18 cellular contexts compared by ENCODE assay signal in genomic region chr20:5095931-5096330, GRCh38. TPM values are rescaled to one million over a fixed set of nuclear protein-coding genes. Genes with fewer than 3 reads are reported as not detected.
A peak's percentile ranks its signal among the peaks of the same experiment; 100 is the strongest.
DNase-seq lines count a peak whose midpoint lies in the region; TF ChIP-seq lines count a peak whose summit lies in the region.
"Had no signal": no experiment of that assay in that cellular context is flagged by ENCODE, and none has a peak within 500 bp of the region (broad histone marks: within the 10 kb centered on the region; RNA-seq: fewer than 3 reads in every experiment).

No MANE protein-coding gene starts in this region.

- no peaks in the 10 kb centered on the region for H3K27me3 Mint-ChIP-seq in CD14-positive monocyte (ENCODE audit: low read depth in 3 of 3)
- H3K27me3 Mint-ChIP-seq: CD8-positive, alpha-beta memory T cell had no signal

- H3K27ac Mint-ChIP-seq in CD14-positive monocyte = peak overlapping the region in 5 of 7 donors; percentile 4 to 76 (median 40)

- intact Hi-C loops in CD14-positive monocyte (cut with micrococcal nuclease) = loop anchor here (5.0 kb wide), 1 partner anchor 39 kb away; no protein-coding TSS in a partner anchor

- no peak for TF ChIP-seq CTCF in CD14-positive monocyte (IDR thresholded peaks at IDR 0.05)

- H3K4me1 Mint-ChIP-seq in CD14-positive monocyte = peaks cover 18% of the 10 kb centered on the region
- H3K4me1 Mint-ChIP-seq: neural crest cell had no signal

- H3K4me3 Mint-ChIP-seq in CD14-positive monocyte = no peak overlapping the region
- H3K4me3 Mint-ChIP-seq: CD8-positive, alpha-beta memory T cell; neural crest cell; T-helper 1 cell treated with Interleukin-12 subunit alpha and Interleukin-12 subunit beta and Interleukin-4 antibody, amounts not matched to agents 30 μg/mL and 1 μg/mL, for 36 hours had no signal

- H3K9me3 Mint-ChIP-seq in CD14-positive monocyte = no peaks in the 10 kb centered on the region
- H3K9me3 Mint-ChIP-seq: CD8-positive, alpha-beta memory T cell; neural crest cell; T-helper 1 cell treated with Interleukin-12 subunit alpha and Interleukin-12 subunit beta and Interleukin-4 antibody, amounts not matched to agents 30 μg/mL and 1 μg/mL, for 36 hours had no signal

- no peak for DNase-seq in CD14-positive monocyte (ENCODE audit: low spot score)
- peak; percentile 86 for DNase-seq in D341Med (ENCODE audit: low spot score)
- DNase-seq in NCI-H82 (lab: John Stamatoyannopoulos, UW) = peak; percentile 97
- DNase-seq in mesenteric fat pad (ENCODE audit: low spot score) = peak; percentile 37
- no peak for DNase-seq in NCI-H526 treated with DMSO at 0.1 percent for 48 hours (lab: John Stamatoyannopoulos, UW)
- DNase-seq in NCI-H1436 treated with DMSO at 0.1 percent for 48 hours (lab: John Stamatoyannopoulos, UW) = no peak
- DNase-seq in nucleus accumbens (lab: John Stamatoyannopoulos, UW) = no peak
- DNase-seq: activated CD4-positive, alpha-beta T cell treated with anti-CD3 and anti-CD28 coated beads, Interleukin-2, amount 50 U/mL, for 1 hour; activated CD8-positive, alpha-beta memory T cell treated with anti-CD3 and anti-CD28 coated beads, Interleukin-2, amount 50 U/mL, for 4 hours; activated gamma-delta T cell treated with Interleukin-2 at 50 U/mL for 16 hours; aorta; caudate nucleus; CD8-positive, alpha-beta memory T cell; left ventricle myocardium inferior; MV-4-11; NCI-H187 had no signal

- H3K36me3 Mint-ChIP-seq in CD14-positive monocyte = peaks cover 33 to 51% of the 10 kb centered on the region in 2 donors

RNA-seq across cellular contexts. Expression of gene TMEM230, which starts 16.9 kb away (rescaled TPM):
- 100 to 1,000 TPM; 163 to 231 TPM for polyA plus RNA-seq in CD14-positive monocyte
- total RNA-seq in mesenteric fat pad = 136 TPM

RNA-seq across cellular contexts. Expression of gene PCNA, which starts 23.8 kb away (rescaled TPM):
- 10 to 100 TPM; 27.9 to 35.0 TPM for polyA plus RNA-seq in CD14-positive monocyte
- total RNA-seq in mesenteric fat pad = 24.6 TPM

RNA-seq across cellular contexts. Expression of gene CDS2, which starts 30.9 kb away (rescaled TPM):
- polyA plus RNA-seq in CD14-positive monocyte = 10 to 100 TPM; 54.4 to 62.6 TPM
- 56.8 TPM for total RNA-seq in mesenteric fat pad

Comparison
In these comparisons a context has a peak if more than half of its experiments do, and no peak if none do; other contexts are left out.
1. DNase-seq: peak in D341Med (single experiment), NCI-H82 (single experiment) and mesenteric fat pad (single experiment); none in CD14-positive monocyte (single experiment), NCI-H526 treated with DMSO at 0.1 percent for 48 hours (single experiment), NCI-H1436 treated with DMSO at 0.1 percent for 48 hours (single experiment) and nucleus accumbens (0 of 56).